In genomic region chr6:75283907-75284284, GRCh38 we compare ENCODE assay signal across 9 cellular contexts. TPM values are rescaled to one million over a fixed set of nuclear protein-coding genes. Genes with fewer than 3 reads are reported as not detected.
A peak's percentile ranks its signal among the peaks of the same experiment; 100 is the strongest.
DNase-seq lines count a peak whose midpoint lies in the region; ATAC-seq and TF ChIP-seq lines count a peak whose summit lies in the region.
"Had no signal": no experiment of that assay in that cellular context is flagged by ENCODE, and none has a peak within 500 bp of the region (broad histone marks: within the 10 kb centered on the region; RNA-seq: fewer than 3 reads in every experiment).

No MANE protein-coding gene starts in this region.

- H3K4me3 Mint-ChIP-seq in activated CD8-positive, alpha-beta T cell treated with anti-CD3 and anti-CD28 coated beads for 36 hours, result no peak overlapping the region
- H3K4me3 Mint-ChIP-seq: neural crest cell had no signal

- H3K9me3 Mint-ChIP-seq in activated CD8-positive, alpha-beta T cell treated with anti-CD3 and anti-CD28 coated beads for 36 hours, result no peaks in the 10 kb centered on the region
- H3K9me3 Mint-ChIP-seq: neural crest cell had no signal

- ATAC-seq in activated CD8-positive, alpha-beta T cell treated with anti-CD3 and anti-CD28 coated beads for 36 hours, result no peak
- no peak for ATAC-seq in thoracic aorta (ENCODE audit: insufficient number of reproducible peaks, low FRiP score, low read depth)
- no peak for ATAC-seq in HG03520 (IDR thresholded peaks at IDR 0.05; ENCODE audit: unreplicated experiment)
- ATAC-seq in GM19455 (IDR thresholded peaks at IDR 0.05; ENCODE audit: unreplicated experiment), result no peak

- POLR2A ChIA-PET in activated CD8-positive, alpha-beta T cell treated with anti-CD3 and anti-CD28 coated beads for 36 hours (lab: Charles Lee), result interaction anchor here (0.6 to 2.6 kb wide), 7 partner anchors 12 to 1832 kb away, joined by 3 to 22 read pairs (median 3); partner anchors contain the start of genes CGAS, COX7A2 and SENP6

- peak overlapping the region; percentile 91; the same call in 1 of the 2 replicates for H3K9ac ChIP-seq in iPS-20b (ENCODE audit: low read depth, low read length)

- H3K4me1 Mint-ChIP-seq in activated CD8-positive, alpha-beta T cell treated with anti-CD3 and anti-CD28 coated beads for 36 hours (ENCODE audit: low read depth), result peaks cover 50% of the 10 kb centered on the region

- H3K36me3 ChIP-seq in iPS-20b (ENCODE audit: insufficient read depth, low read depth, low read length), result no peaks in the 10 kb centered on the region
- H3K36me3 ChIP-seq in thoracic aorta, result no peaks in the 10 kb centered on the region

- intact Hi-C loops in activated CD8-positive, alpha-beta T cell treated with anti-CD3 and anti-CD28 coated beads for 36 hours (cut with micrococcal nuclease), result loop anchor here (2.0 to 5.0 kb wide), 2 partner anchors 41 to 328 kb away; partner anchors contain the start of gene COX7A2

- CTCF ChIA-PET in activated CD8-positive, alpha-beta T cell treated with anti-CD3 and anti-CD28 coated beads for 36 hours (lab: Charles Lee), result interaction anchor here (0.6 to 4.2 kb wide), 5 partner anchors 14 to 1606 kb away, joined by 3 to 41 read pairs (median 7); partner anchors contain the start of gene COX7A2

- no peaks in the 10 kb centered on the region for H3K27me3 Mint-ChIP-seq in activated CD8-positive, alpha-beta T cell treated with anti-CD3 and anti-CD28 coated beads for 36 hours

- H3K9me3 ChIP-seq in iPS-20b (ENCODE audit: insufficient read depth, low read depth, low read length), result no peaks in the 10 kb centered on the region
- no peaks in the 10 kb centered on the region for H3K9me3 ChIP-seq in thoracic aorta

- no peaks in the 10 kb centered on the region for H3K27me3 ChIP-seq in iPS-20b (ENCODE audit: insufficient read depth, low read length)
- H3K27me3 ChIP-seq in thoracic aorta (replicated peaks; ENCODE audit: insufficient read depth), result no peaks in the 10 kb centered on the region

- H3K4me3 ChIP-seq in iPS-20b (ENCODE audit: low read length) (peak overlapping the region; percentile 98), thoracic aorta (peak overlapping the region; percentile 97)

- H3K27ac Mint-ChIP-seq in activated CD8-positive, alpha-beta T cell treated with anti-CD3 and anti-CD28 coated beads for 36 hours, result no peak overlapping the region

- H3K4me1 ChIP-seq in iPS-20b (ENCODE audit: insufficient read depth, low read length) (peaks cover 29% of the 10 kb centered on the region), thoracic aorta (ENCODE audit: control insufficient read depth in 1 of 2, low read depth in 2 of 2) (peaks cover 23 to 53% of the 10 kb centered on the region in 2 donors)

- DNase-seq in activated CD4-positive, alpha-beta T cell treated with anti-CD3 and anti-CD28 coated beads, Interleukin-2, amount 50 U/mL, for 48 hours, result peak; percentile 11 to 13
- DNase-seq in activated CD4-positive, alpha-beta T cell treated with anti-CD3 and anti-CD28 coated beads for 48 hours, result no peak
- DNase-seq in activated CD8-positive, alpha-beta T cell treated with anti-CD3 and anti-CD28 coated beads for 36 hours, result peak; percentile 38
- no peak for DNase-seq in thoracic aorta (ENCODE audit: low spot score)
- no peak for DNase-seq in activated CD4-positive, CD25-positive, alpha-beta regulatory T cell (lab: John Stamatoyannopoulos, UW)

- H3K27ac ChIP-seq in iPS-20b (ENCODE audit: low read length), result peak overlapping the region; percentile 13
- peak overlapping the region; percentile 82 to 93 for H3K27ac ChIP-seq in thoracic aorta

- peaks cover 8% of the 10 kb centered on the region for H3K36me3 Mint-ChIP-seq in activated CD8-positive, alpha-beta T cell treated with anti-CD3 and anti-CD28 coated beads for 36 hours (ENCODE audit: low read depth)

- no peak for TF ChIP-seq CTCF in activated CD8-positive, alpha-beta T cell treated with anti-CD3 and anti-CD28 coated beads for 36 hours (IDR thresholded peaks at IDR 0.05)
- TF ChIP-seq CTCF in thoracic aorta (IDR thresholded peaks at IDR 0.05), result no peak

RNA-seq across cellular contexts. Expression of gene TMEM30A, which starts 0.7 kb away (rescaled TPM):
- total RNA-seq in activated CD8-positive, alpha-beta T cell treated with anti-CD3 and anti-CD28 coated beads for 36 hours, result 10 to 100 TPM; 39.7 to 39.9 TPM
- total RNA-seq in thoracic aorta, result 100 to 1,000 TPM; 112 to 123 TPM

RNA-seq across cellular contexts. Expression of gene COX7A2, which starts 40.3 kb away (rescaled TPM):
- total RNA-seq in activated CD8-positive, alpha-beta T cell treated with anti-CD3 and anti-CD28 coated beads for 36 hours, result 100 to 1,000 TPM; 481 to 485 TPM
- total RNA-seq in thoracic aorta, result 100 to 1,000 TPM; 101 to 643 TPM

Comparison
In these comparisons a context has a peak if more than half of its experiments do, and no peak if none do; other contexts are left out.
1. DNase-seq: peak in activated CD4-positive, alpha-beta T cell treated with anti-CD3 and anti-CD28 coated beads, Interleukin-2, amount 50 U/mL, for 48 hours (2 of 2) and activated CD8-positive, alpha-beta T cell treated with anti-CD3 and anti-CD28 coated beads for 36 hours (single experiment); none in activated CD4-positive, alpha-beta T cell treated with anti-CD3 and anti-CD28 coated beads for 48 hours (single experiment), thoracic aorta (single experiment) and activated CD4-positive, CD25-positive, alpha-beta regulatory T cell (0 of 4).